ENCODE assay signal across 9 cellular contexts in genomic region chr3:64244011-64244942, GRCh38. TPM values are rescaled to one million over a fixed set of nuclear protein-coding genes. Genes with fewer than 3 reads are reported as not detected.
DNase-seq lines count a peak whose midpoint lies in the region; ATAC-seq, FAIRE-seq and TF ChIP-seq lines count a peak whose summit lies in the region.
"Had no signal": no experiment of that assay in that cellular context is flagged by ENCODE, and none has a peak within 500 bp of the region (broad histone marks: within the 10 kb centered on the region; RNA-seq: fewer than 3 reads in every experiment).

No MANE protein-coding gene starts in this region.

- no peak overlapping the region for H3K4me2 ChIP-seq in astrocyte (ENCODE audit: low read length)
- no peak overlapping the region for H3K4me2 ChIP-seq in neural cell (ENCODE audit: low read length)

- no peaks in the 10 kb centered on the region for H3K9me2 ChIP-seq in neural cell (ENCODE audit: insufficient read depth, low read length)

- H3K4me3 Mint-ChIP-seq in astrocyte (ENCODE audit: unreplicated experiment) = peak overlapping the region; percentile 0

- intact Hi-C loops in Right ventricle myocardium inferior (cut with DNase I) = no loop called here

- H3K9me3 ChIP-seq in astrocyte (ENCODE audit: insufficient read depth, low read depth, low read length) = no peaks in the 10 kb centered on the region
- H3K9me3 ChIP-seq in neural cell (ENCODE audit: low read length) = no peaks in the 10 kb centered on the region

- peak; percentile 59 for TF ChIP-seq CTCF in astrocyte (IDR thresholded peaks at IDR 0.05; ENCODE audit: insufficient read depth, low read depth, low read length)
- peak; percentile 51 for TF ChIP-seq CTCF in neural cell (IDR thresholded peaks at IDR 0.05; ENCODE audit: poor library complexity, severe bottlenecking)

- H3K36me3 Mint-ChIP-seq in astrocyte (ENCODE audit: low read depth, unreplicated experiment) = peaks cover 21% of the 10 kb centered on the region

- DNase-seq in HuH-7.5 (ENCODE audit: low spot score) = peak; percentile 70
- DNase-seq in astrocyte (ENCODE audit: low read depth) = no peak
- no peak for DNase-seq in foreskin melanocyte
- DNase-seq in epidermal melanocyte (ENCODE audit: insufficient read length, low spot score) = no peak
- no peak for DNase-seq in activated CD8-positive, alpha-beta memory T cell treated with anti-CD3 and anti-CD28 coated beads, Interleukin-2, amount 50 U/mL, for 4 hours
- no peak for DNase-seq in Right ventricle myocardium inferior (ENCODE audit: missing footprints)

- H3K9me3 Mint-ChIP-seq in astrocyte (ENCODE audit: unreplicated experiment) = no peaks in the 10 kb centered on the region

- H3K36me3 ChIP-seq in astrocyte (ENCODE audit: insufficient read depth, low read length) = peaks cover 3% of the 10 kb centered on the region
- H3K36me3 ChIP-seq in neural cell (ENCODE audit: insufficient read depth, low read length) = no peaks in the 10 kb centered on the region

- peaks cover 15% of the 10 kb centered on the region for H4K20me1 ChIP-seq in astrocyte (ENCODE audit: insufficient read depth, low read length)
- H4K20me1 ChIP-seq in neural cell (ENCODE audit: insufficient read depth) = no peaks in the 10 kb centered on the region

- peak; percentile 80 for FAIRE-seq in astrocyte (lab: Jason Lieb, UNC)
- FAIRE-seq: islet of Langerhans had no signal

- H3K27me3 Mint-ChIP-seq in astrocyte (ENCODE audit: low read depth, unreplicated experiment) = no peaks in the 10 kb centered on the region

- no peak for TF ChIP-seq EP300 in neural cell (conservative IDR thresholded peaks at IDR 0.05; ENCODE audit: poor library complexity, severe bottlenecking)

- H3F3A ChIP-seq in neural cell (ENCODE audit: insufficient read depth, low read length, poor library complexity, severe bottlenecking) = no peaks in the 10 kb centered on the region

- ATAC-seq in GM18502 (IDR thresholded peaks at IDR 0.05; ENCODE audit: poor library complexity, unreplicated experiment) = peak; percentile 71
- no peak for ATAC-seq in Right ventricle myocardium inferior

- H3K4me3 ChIP-seq in astrocyte (ENCODE audit: insufficient read depth, low read depth, low read length) = no peak overlapping the region
- no peak overlapping the region for H3K4me3 ChIP-seq in neural cell (ENCODE audit: low read length)

- no peak overlapping the region for H3K27ac ChIP-seq in astrocyte (ENCODE audit: low read depth, low read length)
- no peak overlapping the region for H3K27ac ChIP-seq in neural cell (ENCODE audit: low read length)

- no peak overlapping the region for H2AFZ ChIP-seq in astrocyte (ENCODE audit: low read depth, low read length)
- H2AFZ ChIP-seq in neural cell (ENCODE audit: low read depth, low read length) = no peak overlapping the region

- peaks cover 90% of the 10 kb centered on the region for H3K79me2 ChIP-seq in astrocyte (ENCODE audit: insufficient read depth, low read length)
- H3K79me2 ChIP-seq in neural cell (replicated peaks; ENCODE audit: insufficient read depth, low read length) = no peaks in the 10 kb centered on the region

- H3K4me1 Mint-ChIP-seq in astrocyte (ENCODE audit: low read depth, unreplicated experiment) = peaks cover 75% of the 10 kb centered on the region

- TF ChIP-seq RAD21 in neural cell (conservative IDR thresholded peaks at IDR 0.05) = no peak

- no peak overlapping the region for H3K9ac ChIP-seq in astrocyte (ENCODE audit: low read length)
- no peak overlapping the region for H3K9ac ChIP-seq in neural cell (ENCODE audit: low read length)

- peak overlapping the region; percentile 43 for H3K27ac Mint-ChIP-seq in astrocyte (ENCODE audit: unreplicated experiment)

- peaks cover 16% of the 10 kb centered on the region for H3K4me1 ChIP-seq in astrocyte (ENCODE audit: insufficient read depth, low read length)

- H3K27me3 ChIP-seq in astrocyte (ENCODE audit: insufficient read depth, low read length) (no peaks in the 10 kb centered on the region), neural cell (ENCODE audit: insufficient read depth, low read depth, low read length) (no peaks in the 10 kb centered on the region)

TF ChIP-seq in neural cell, 6 proteins besides CTCF, POLR2A, EP300 and RAD21:
- TF ChIP-seq EZH2 (IDR thresholded peaks at IDR 0.05; ENCODE audit: borderline replicate concordance, insufficient read depth, low read length, poor library complexity, severe bottlenecking) (no peak), MXI1 (conservative IDR thresholded peaks at IDR 0.05; ENCODE audit: poor library complexity, severe bottlenecking) (no peak), SMC3 (conservative IDR thresholded peaks at IDR 0.05; ENCODE audit: poor library complexity) (no peak), REST (IDR thresholded peaks at IDR 0.05; ENCODE audit: borderline replicate concordance) (no peak), TAF1 (IDR thresholded peaks at IDR 0.05; ENCODE audit: low read depth) (no peak), POLR2AphosphoS5 (IDR thresholded peaks at IDR 0.05) (no peak)

RNA-seq across cellular contexts. Expression of gene PRICKLE2, which starts 19.0 kb away (rescaled TPM):
- 84.4 and 101 TPM in 2 replicates for total RNA-seq in astrocyte
- 8.7 TPM in 2 replicates for polyA plus RNA-seq in neural cell
- 42.1 and 51.7 TPM in 2 replicates for polyA minus RNA-seq in neural cell
- 7.7 TPM for total RNA-seq in Right ventricle myocardium inferior
